Comparison of ENCODE assay signal across 1 cellular context in the genomic region with DNA sequence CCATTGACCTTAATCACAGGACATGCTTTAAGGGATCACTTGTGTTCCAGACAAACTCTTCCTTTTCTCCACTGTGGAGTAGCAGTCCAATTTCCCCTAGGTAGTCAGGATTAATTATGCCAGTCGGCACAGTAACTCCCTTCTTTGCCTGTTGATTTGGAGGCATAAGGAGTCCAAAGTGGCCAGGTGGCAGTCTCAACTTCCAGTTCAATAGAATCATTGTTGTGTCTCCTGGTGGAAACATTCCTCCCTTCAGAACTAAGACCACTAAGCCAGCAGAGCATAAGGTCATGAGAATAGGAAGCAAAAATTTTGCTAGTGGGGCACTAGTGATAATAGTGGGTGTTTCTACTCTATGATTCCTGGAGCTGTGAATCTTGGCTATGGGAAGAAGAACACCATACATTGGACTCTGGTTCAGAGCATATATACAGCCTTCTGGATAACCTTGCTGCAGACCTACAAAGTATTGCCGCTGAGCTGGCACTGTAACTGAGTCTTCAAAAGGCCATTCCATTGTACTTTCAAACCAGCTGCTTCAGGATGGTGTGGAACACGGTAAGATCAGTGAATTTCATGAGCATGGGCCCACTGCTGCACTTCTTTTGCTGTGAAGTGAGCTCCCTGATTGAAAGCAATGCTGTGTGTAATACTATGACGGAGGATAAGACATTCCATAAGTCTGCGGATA.
TF ChIP-seq lines count a peak whose summit lies in the region.

No MANE protein-coding gene starts in this region.

TF ChIP-seq in HepG2, 621 proteins besides CTCF, POLR2A, EP300 and RAD21 (continued from another document):
- TF ChIP-seq GABPA (IDR thresholded peaks at IDR 0.05; ENCODE audit: low read depth, low read length) (no peak), GABPA (CRISPR knock-in tag; IDR thresholded peaks at IDR 0.05; ENCODE audit: low read depth) (no peak), SOX13 (IDR thresholded peaks at IDR 0.05) (no peak), SOX13 (CRISPR knock-in tag; conservative IDR thresholded peaks at IDR 0.05 in 1 of 2, IDR thresholded peaks at IDR 0.05 in 1 of 2) (0 out of 4 replicates have a peak, but pooled peaks of 1 of the 2 experiments have one; percentile 5)
